ENCODE assay signal across 16 cellular contexts in the genomic region with DNA sequence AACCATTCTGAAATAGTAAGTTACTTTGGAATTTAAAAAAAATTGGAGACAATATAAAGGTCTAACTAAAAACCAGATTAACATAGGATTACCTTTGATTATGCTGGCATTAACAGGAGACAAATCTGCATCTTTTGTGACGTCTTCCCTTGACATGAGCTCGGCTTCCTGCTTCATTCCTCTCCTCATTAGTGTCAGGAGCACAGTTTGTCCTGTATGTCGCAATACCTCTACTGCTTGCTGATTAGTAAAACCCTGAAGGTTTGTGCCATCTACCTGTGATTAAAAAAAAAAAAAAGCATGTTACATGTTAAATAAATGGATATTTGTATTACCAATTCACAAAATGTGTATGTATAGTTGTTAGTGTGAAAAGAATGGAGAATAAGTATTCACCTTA.
"Had no signal": no experiment of that assay in that cellular context is flagged by ENCODE, and none has a peak within 500 bp of the region (broad histone marks: within the 10 kb centered on the region; RNA-seq: fewer than 3 reads in every experiment).

No MANE protein-coding gene starts in this region.

- H3K4me1 Mint-ChIP-seq: activated naive CD4-positive, alpha-beta T cell treated with anti-CD3 and anti-CD28 coated beads, Interleukin-2, amount 50 U/mL, for 24 hours; naive thymus-derived CD4-positive, alpha-beta T cell had no signal

- H3K9me3 ChIP-seq: gastrocnemius medialis, left ventricle myocardium inferior, prostate gland, transverse colon, uterus had no signal

- H3K4me3 ChIP-seq: cardiac muscle cell, gastrocnemius medialis, left ventricle myocardium inferior, prostate gland, skin epidermis, transverse colon, uterus had no signal

- H3K36me3 ChIP-seq: prostate gland, transverse colon, uterus had no signal

- H3K27ac ChIP-seq: cardiac muscle cell, epithelial cell of prostate, gastrocnemius medialis, left ventricle myocardium inferior, prostate gland, skin epidermis, transverse colon, uterus had no signal

- DNase-seq: activated CD4-positive, alpha-beta T cell treated with anti-CD3 and anti-CD28 coated beads, Interleukin-2, amount 50 U/mL, for 48 hours; activated gamma-delta T cell; effector memory CD8-positive, alpha-beta T cell; gastrocnemius medialis; head of caudate nucleus; left ventricle myocardium inferior; naive thymus-derived CD4-positive, alpha-beta T cell; right cardiac atrium; transverse colon; uterus had no signal

- H3K27ac Mint-ChIP-seq: activated naive CD4-positive, alpha-beta T cell treated with anti-CD3 and anti-CD28 coated beads, Interleukin-2, amount 50 U/mL, for 24 hours; effector memory CD8-positive, alpha-beta T cell; naive thymus-derived CD4-positive, alpha-beta T cell; stimulated activated naive CD8-positive, alpha-beta T cell treated with anti-CD3 and anti-CD28 coated beads, Interleukin-15, Interleukin-2, amounts not matched to agents 100 ng/mL and 50 ng/mL, for 24 hours had no signal

- H3K27me3 Mint-ChIP-seq: activated naive CD4-positive, alpha-beta T cell treated with anti-CD3 and anti-CD28 coated beads, Interleukin-2, amount 50 U/mL, for 24 hours; effector memory CD8-positive, alpha-beta T cell; stimulated activated naive CD8-positive, alpha-beta T cell treated with anti-CD3 and anti-CD28 coated beads, Interleukin-15, Interleukin-2, amounts not matched to agents 100 ng/mL and 50 ng/mL, for 24 hours had no signal

- H3K27me3 ChIP-seq: cardiac muscle cell, gastrocnemius medialis, transverse colon, uterus had no signal

- H3K36me3 Mint-ChIP-seq: activated naive CD4-positive, alpha-beta T cell treated with anti-CD3 and anti-CD28 coated beads, Interleukin-2, amount 50 U/mL, for 24 hours; naive thymus-derived CD4-positive, alpha-beta T cell had no signal

- H3K4me1 ChIP-seq: prostate gland, transverse colon, uterus had no signal

- H3K4me3 Mint-ChIP-seq: activated naive CD4-positive, alpha-beta T cell treated with anti-CD3 and anti-CD28 coated beads, Interleukin-2, amount 50 U/mL, for 24 hours; effector memory CD8-positive, alpha-beta T cell; naive thymus-derived CD4-positive, alpha-beta T cell; stimulated activated naive CD8-positive, alpha-beta T cell treated with anti-CD3 and anti-CD28 coated beads, Interleukin-15, Interleukin-2, amounts not matched to agents 100 ng/mL and 50 ng/mL, for 24 hours had no signal
